Comparison of ENCODE assay signal across 9 cellular contexts in genomic region chr16:75462804-75463203, GRCh38. TPM values are rescaled to one million over a fixed set of nuclear protein-coding genes. Genes with fewer than 3 reads are reported as not detected.
DNase-seq lines count a peak whose midpoint lies in the region; ATAC-seq and TF ChIP-seq lines count a peak whose summit lies in the region.
"Had no signal": no experiment of that assay in that cellular context is flagged by ENCODE, and none has a peak within 500 bp of the region (broad histone marks: within the 10 kb centered on the region; RNA-seq: fewer than 3 reads in every experiment).

No MANE protein-coding gene starts in this region.

- H3K4me1 ChIP-seq in mesodermal cell (ENCODE audit: control insufficient read depth, insufficient read depth, low read length, poor library complexity, severe bottlenecking), result no peaks in the 10 kb centered on the region

- no peaks in the 10 kb centered on the region for H3K9me3 Mint-ChIP-seq in activated CD8-positive, alpha-beta T cell treated with anti-CD3 and anti-CD28 coated beads for 36 hours

- TF ChIP-seq CTCF in HFF-Myc (IDR thresholded peaks at IDR 0.05; ENCODE audit: low read depth, low read length, missing control alignments), result no peak
- no peak for TF ChIP-seq CTCF in activated CD8-positive, alpha-beta T cell treated with anti-CD3 and anti-CD28 coated beads for 36 hours (IDR thresholded peaks at IDR 0.05)

- POLR2A ChIA-PET in activated CD8-positive, alpha-beta T cell treated with anti-CD3 and anti-CD28 coated beads for 36 hours (lab: Charles Lee), result no interaction called here

- peak overlapping the region; percentile 84 for H3K4me3 Mint-ChIP-seq in activated CD8-positive, alpha-beta T cell treated with anti-CD3 and anti-CD28 coated beads for 36 hours

- H3K36me3 Mint-ChIP-seq in activated CD8-positive, alpha-beta T cell treated with anti-CD3 and anti-CD28 coated beads for 36 hours (ENCODE audit: low read depth), result peaks cover 20% of the 10 kb centered on the region

- peak; percentile 10 for ATAC-seq in activated CD8-positive, alpha-beta T cell treated with anti-CD3 and anti-CD28 coated beads for 36 hours

- H3K9me3 ChIP-seq in mesodermal cell (ENCODE audit: control insufficient read depth, low read length), result peaks cover 3% of the 10 kb centered on the region

- no peaks in the 10 kb centered on the region for H3K27me3 Mint-ChIP-seq in activated CD8-positive, alpha-beta T cell treated with anti-CD3 and anti-CD28 coated beads for 36 hours

- WGBS in mesodermal cell (ENCODE audit: insufficient coverage in 2 of 2), 2 experiments, result 100% methylated on average over 1 to 2 of the region's 2 CpGs

- intact Hi-C loops in activated CD8-positive, alpha-beta T cell treated with anti-CD3 and anti-CD28 coated beads for 36 hours (cut with micrococcal nuclease), result loop anchor here (10.0 kb wide), 1 partner anchor 162 kb away; the partner anchor contains the start of gene ADAT1

- H3K27ac ChIP-seq in mesodermal cell (ENCODE audit: low read depth, low read length, severe bottlenecking), result no peak overlapping the region

- DNase-seq in ELR (ENCODE audit: low read depth), result peak; percentile 40
- DNase-seq in HFF-Myc (ENCODE audit: extremely low read depth, low read depth), result no peak
- DNase-seq in activated CD8-positive, alpha-beta T cell treated with anti-CD3 and anti-CD28 coated beads for 36 hours, result no peak
- no peak for DNase-seq in putamen (ENCODE audit: low spot score)
- DNase-seq in midbrain (lab: John Stamatoyannopoulos, UW), result no peak
- no peak for DNase-seq in NCI-H128 (lab: John Stamatoyannopoulos, UW; ENCODE audit: unreplicated experiment)
- no peak for DNase-seq in AG08395 (ENCODE audit: low spot score)
- DNase-seq: effector CD8-positive, alpha-beta T cell had no signal

- CTCF ChIA-PET in activated CD8-positive, alpha-beta T cell treated with anti-CD3 and anti-CD28 coated beads for 36 hours (lab: Charles Lee), result interaction anchor here (1.2 to 5.3 kb wide), 2 partner anchors 53 to 160 kb away, joined by 4 to 40 read pairs; partner anchors contain the start of gene ADAT1

- peaks cover 50% of the 10 kb centered on the region for H3K4me1 Mint-ChIP-seq in activated CD8-positive, alpha-beta T cell treated with anti-CD3 and anti-CD28 coated beads for 36 hours (ENCODE audit: low read depth)

- peaks cover 25% of the 10 kb centered on the region for H3K36me3 ChIP-seq in mesodermal cell (ENCODE audit: control insufficient read depth, insufficient read depth, low read length)

- peak overlapping the region; percentile 80 for H3K4me3 ChIP-seq in HFF-Myc (replicated peaks; ENCODE audit: low read depth, low read length)
- H3K4me3 ChIP-seq in mesodermal cell (ENCODE audit: extremely low read depth, insufficient read depth, low read length, poor library complexity, severe bottlenecking), result peak overlapping the region; percentile 84

- peak overlapping the region; percentile 85 for H3K27ac Mint-ChIP-seq in activated CD8-positive, alpha-beta T cell treated with anti-CD3 and anti-CD28 coated beads for 36 hours

RNA-seq across cellular contexts. Expression of gene TMEM170A, which starts 1.7 kb away (rescaled TPM):
- 10 to 100 TPM; 25.1 to 27.1 TPM for total RNA-seq in activated CD8-positive, alpha-beta T cell treated with anti-CD3 and anti-CD28 coated beads for 36 hours
- polyA plus RNA-seq in mesodermal cell (2013, experiment 1 of 2), result 21.7 TPM
- polyA plus RNA-seq in mesodermal cell (2013, experiment 2 of 2), result 19.4 TPM

RNA-seq across cellular contexts. Expression of gene CFDP1, which starts 29.5 kb away (rescaled TPM):
- 10 to 100 TPM; 34.7 to 39.9 TPM for total RNA-seq in activated CD8-positive, alpha-beta T cell treated with anti-CD3 and anti-CD28 coated beads for 36 hours
- 80.9 TPM for polyA plus RNA-seq in mesodermal cell (2013, experiment 1 of 2)
- 83.0 TPM for polyA plus RNA-seq in mesodermal cell (2013, experiment 2 of 2)

RNA-seq across cellular contexts. Expression of gene CHST6, which starts 32.4 kb away (rescaled TPM):
- total RNA-seq in activated CD8-positive, alpha-beta T cell treated with anti-CD3 and anti-CD28 coated beads for 36 hours, result not detected
- 2.7 TPM for polyA plus RNA-seq in mesodermal cell (2013, experiment 1 of 2)
- 2.4 TPM for polyA plus RNA-seq in mesodermal cell (2013, experiment 2 of 2)
